9 cellular contexts compared by ENCODE assay signal in the genomic region with DNA sequence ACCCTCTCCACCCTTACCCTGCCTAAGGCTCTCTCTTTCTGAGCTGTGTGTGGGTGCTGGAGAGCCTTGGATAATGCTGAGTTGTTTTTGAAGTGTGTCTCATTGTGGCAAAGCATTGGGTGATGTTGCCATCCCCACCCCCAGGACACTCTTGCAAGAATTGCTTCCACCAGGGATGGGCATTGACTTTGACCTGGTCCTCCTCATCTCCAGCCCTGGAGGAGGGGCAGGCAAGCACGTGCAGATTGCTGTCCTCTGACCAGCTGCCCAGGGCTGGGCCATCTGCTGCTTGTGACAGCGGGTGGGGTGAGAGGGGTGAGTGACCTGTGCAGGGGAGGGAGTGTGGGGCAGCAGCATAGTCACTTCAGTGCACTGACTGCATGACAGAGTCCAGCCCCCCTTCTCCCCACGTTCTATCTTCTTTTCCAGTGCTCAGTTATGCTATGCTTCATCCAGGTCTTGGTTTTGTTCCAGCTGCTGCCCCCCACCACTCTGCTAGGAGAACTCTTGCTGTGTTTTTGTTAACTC. TPM values are rescaled to one million over a fixed set of nuclear protein-coding genes. Genes with fewer than 3 reads are reported as not detected.
DNase-seq lines count a peak whose midpoint lies in the region; ATAC-seq, FAIRE-seq and TF ChIP-seq lines count a peak whose summit lies in the region.
"Had no signal": no experiment of that assay in that cellular context is flagged by ENCODE, and none has a peak within 500 bp of the region (broad histone marks: within the 10 kb centered on the region; RNA-seq: fewer than 3 reads in every experiment).

No MANE protein-coding gene starts in this region.

- H3K27me3 Mint-ChIP-seq in activated T-cell treated with anti-CD3 and anti-CD28 coated beads, Interleukin-2, amount 50 U/mL, for 4 hours (ENCODE audit: low read depth): no peaks in the 10 kb centered on the region
- no peaks in the 10 kb centered on the region for H3K27me3 Mint-ChIP-seq in activated naive CD8-positive, alpha-beta T cell treated with anti-CD3 and anti-CD28 coated beads, Interleukin-2, amount 50 U/mL, for 24 hours

- no peak for DNase-seq in activated T-cell treated with anti-CD3 and anti-CD28 coated beads, Interleukin-2, amount 50 U/mL, for 4 hours
- DNase-seq in activated T-cell treated with anti-CD3 and anti-CD28 coated beads for 4 hours: no peak
- DNase-seq in activated naive CD8-positive, alpha-beta T cell treated with anti-CD3 and anti-CD28 coated beads, Interleukin-2, amount 50 U/mL, for 24 hours: no peak
- no peak for DNase-seq in lower lobe of right lung
- DNase-seq in urothelium cell line (ENCODE audit: low spot score): no peak
- DNase-seq in inferior parietal cortex (ENCODE audit: extremely low spot score): no peak
- no peak for DNase-seq in SKM-1 (lab: John Stamatoyannopoulos, UW; ENCODE audit: unreplicated experiment)

- peaks cover 26% of the 10 kb centered on the region for H3K36me3 Mint-ChIP-seq in activated T-cell treated with anti-CD3 and anti-CD28 coated beads, Interleukin-2, amount 50 U/mL, for 4 hours (ENCODE audit: insufficient read depth)
- H3K36me3 Mint-ChIP-seq in activated naive CD8-positive, alpha-beta T cell treated with anti-CD3 and anti-CD28 coated beads, Interleukin-2, amount 50 U/mL, for 24 hours (ENCODE audit: low read depth): peaks cover 34% of the 10 kb centered on the region

- no peak for ATAC-seq in activated T-cell treated with anti-CD3 and anti-CD28 coated beads, Interleukin-2, amount 50 U/mL, for 4 hours
- ATAC-seq in activated naive CD8-positive, alpha-beta T cell treated with anti-CD3 and anti-CD28 coated beads, Interleukin-2, amount 50 U/mL, for 24 hours: no peak
- ATAC-seq in lower lobe of right lung (peak; percentile 28 to 47), HG03196 (IDR thresholded peaks at IDR 0.05; ENCODE audit: unreplicated experiment) (no peak)

- peak; percentile 89 for FAIRE-seq in urothelium cell line (lab: Jason Lieb, UNC)

- H3K9me3 Mint-ChIP-seq in activated T-cell treated with anti-CD3 and anti-CD28 coated beads, Interleukin-2, amount 50 U/mL, for 4 hours: peaks cover 10% of the 10 kb centered on the region
- H3K9me3 Mint-ChIP-seq in activated naive CD8-positive, alpha-beta T cell treated with anti-CD3 and anti-CD28 coated beads, Interleukin-2, amount 50 U/mL, for 24 hours: peaks cover 17% of the 10 kb centered on the region

- H3K36me3 ChIP-seq in lower lobe of right lung: no peaks in the 10 kb centered on the region

- H3K4me3 ChIP-seq in lower lobe of right lung: no peak overlapping the region

- no peaks in the 10 kb centered on the region for H3K27me3 ChIP-seq in lower lobe of right lung (ENCODE audit: low read depth)

- peak overlapping the region; percentile 68 for H3K27ac ChIP-seq in lower lobe of right lung
- H3K27ac ChIP-seq: HL-60 had no signal

- peaks cover 91% of the 10 kb centered on the region for H3K4me1 Mint-ChIP-seq in activated T-cell treated with anti-CD3 and anti-CD28 coated beads, Interleukin-2, amount 50 U/mL, for 4 hours (ENCODE audit: low read depth)
- peaks cover 93% of the 10 kb centered on the region for H3K4me1 Mint-ChIP-seq in activated naive CD8-positive, alpha-beta T cell treated with anti-CD3 and anti-CD28 coated beads, Interleukin-2, amount 50 U/mL, for 24 hours

- peaks cover 7% of the 10 kb centered on the region for H3K9me3 ChIP-seq in lower lobe of right lung

- peak overlapping the region; percentile 72 for H3K4me3 Mint-ChIP-seq in activated T-cell treated with anti-CD3 and anti-CD28 coated beads, Interleukin-2, amount 50 U/mL, for 4 hours
- peak overlapping the region; percentile 58 for H3K4me3 Mint-ChIP-seq in activated naive CD8-positive, alpha-beta T cell treated with anti-CD3 and anti-CD28 coated beads, Interleukin-2, amount 50 U/mL, for 24 hours

- H3K4me1 ChIP-seq in lower lobe of right lung: peaks cover 72% of the 10 kb centered on the region

- no peak for TF ChIP-seq CTCF in lower lobe of right lung (IDR thresholded peaks at IDR 0.05)

- intact Hi-C loops in lower lobe of right lung (cut with DNase I): no loop called here

- H3K27ac Mint-ChIP-seq in activated naive CD8-positive, alpha-beta T cell treated with anti-CD3 and anti-CD28 coated beads, Interleukin-2, amount 50 U/mL, for 24 hours: peak overlapping the region; percentile 88

RNA-seq across cellular contexts. Expression of a gene that starts 26.2 kb away (rescaled TPM):
- 100 to 1,000 TPM in 2 of 3 donors, 10 to 100 TPM in 1; 97.4 to 108 (median 103) TPM for total RNA-seq in activated T-cell treated with anti-CD3 and anti-CD28 coated beads, Interleukin-2, amount 50 U/mL, for 4 hours
- total RNA-seq in lower lobe of right lung: 80.1 TPM

Comparison
In these comparisons a context has a peak if more than half of its experiments do, and no peak if none do; other contexts are left out.
1. ATAC-seq: peak in lower lobe of right lung (2 of 2); none in activated T-cell treated with anti-CD3 and anti-CD28 coated beads, Interleukin-2, amount 50 U/mL, for 4 hours (0 of 2), activated naive CD8-positive, alpha-beta T cell treated with anti-CD3 and anti-CD28 coated beads, Interleukin-2, amount 50 U/mL, for 24 hours (single experiment) and HG03196 (single experiment).